27 cellular contexts compared by ENCODE assay signal in genomic region chr5:95124101-95124500, GRCh38.
"Had no signal": no experiment of that assay in that cellular context is flagged by ENCODE, and none has a peak within 500 bp of the region (broad histone marks: within the 10 kb centered on the region; RNA-seq: fewer than 3 reads in every experiment).

No MANE protein-coding gene starts in this region.

- H3K27ac ChIP-seq: neutrophil, pancreas, prostate gland, right lobe of liver, sigmoid colon, thoracic aorta, thyroid gland, tibial nerve, upper lobe of left lung, vagina had no signal

- FAIRE-seq: pancreas, small intestine, urothelium cell line had no signal

- H3K9me3 ChIP-seq: neutrophil, pancreas, prostate gland, right lobe of liver, sigmoid colon, thoracic aorta, thyroid gland, upper lobe of left lung, vagina had no signal

- ATAC-seq: naive thymus-derived CD8-positive, alpha-beta T cell; natural killer cell treated with Interleukin-12 subunit alpha and Interleukin-12 subunit beta and Interleukin-15 and Interleukin-18, amount 100 ng/mL, for 72 hours; pancreas; right cardiac atrium; right lobe of liver; stimulated activated memory B cell treated with anti-CD40 and anti-IgM and Interleukin-4, amounts not matched to agents 10 μg/mL and 1 μg/mL and 100 μg/mL, for 72 hours; stimulated activated naive CD8-positive, alpha-beta T cell treated with anti-CD3 and anti-CD28 coated beads, Interleukin-15, amount 100 ng/mL, for 72 hours; stimulated activated naive CD8-positive, alpha-beta T cell treated with anti-CD3 and anti-CD28 coated beads, Interleukin-15, Interleukin-2, amounts not matched to agents 100 U/mL and 50 U/mL, for 24 hours had no signal

- H3K27me3 ChIP-seq: neutrophil, pancreas, right lobe of liver, sigmoid colon, thyroid gland, tibial nerve, upper lobe of left lung, vagina had no signal

- H3K4me1 ChIP-seq: pancreas, prostate gland, right lobe of liver, sigmoid colon, thyroid gland, tibial nerve, upper lobe of left lung, vagina had no signal

- H3K36me3 ChIP-seq: neutrophil, pancreas, prostate gland, right lobe of liver, sigmoid colon, thoracic aorta, thyroid gland, tibial nerve, upper lobe of left lung, vagina had no signal

- DNase-seq: naive thymus-derived CD8-positive, alpha-beta T cell; nephron progenitor cell; pancreas; right cardiac atrium; right lobe of liver; sigmoid colon; small intestine; stimulated activated CD4-positive, alpha-beta T cell treated with anti-CD3 and anti-CD28 coated beads, Interleukin-15, amount 100 ng/mL, for 24 hours; stimulated activated CD4-positive, alpha-beta T cell treated with anti-CD3 and anti-CD28 coated beads, Interleukin-2, amount 100 ng/mL, for 24 hours; stimulated activated CD4-positive, alpha-beta T cell treated with anti-CD3 and anti-CD28 coated beads, Interleukin-2, amount 100 ng/mL, for 48 hours; stimulated activated CD4-positive, alpha-beta T cell treated with anti-CD3 and anti-CD28 coated beads, Interleukin-4, amount 100 ng/mL, for 24 hours; stimulated activated CD8-positive, alpha-beta memory T cell treated with anti-CD3 and anti-CD28 coated beads, Interleukin-4, amount 100 ng/mL, for 48 hours; stimulated activated naive CD4-positive, alpha-beta T cell; stimulated activated naive CD8-positive, alpha-beta T cell treated with anti-CD3 and anti-CD28 coated beads, Interleukin-15, amount 100 ng/mL, for 72 hours; stimulated activated naive CD8-positive, alpha-beta T cell treated with anti-CD3 and anti-CD28 coated beads, Interleukin-15, Interleukin-2, amounts not matched to agents 100 U/mL and 50 U/mL, for 24 hours; substantia nigra; thyroid gland; trophoblast cell; upper lobe of left lung had no signal

- H3K4me3 ChIP-seq: pancreas, prostate gland, right lobe of liver, sigmoid colon, thoracic aorta, thyroid gland, tibial nerve, upper lobe of left lung, vagina had no signal
